In the genomic region with DNA sequence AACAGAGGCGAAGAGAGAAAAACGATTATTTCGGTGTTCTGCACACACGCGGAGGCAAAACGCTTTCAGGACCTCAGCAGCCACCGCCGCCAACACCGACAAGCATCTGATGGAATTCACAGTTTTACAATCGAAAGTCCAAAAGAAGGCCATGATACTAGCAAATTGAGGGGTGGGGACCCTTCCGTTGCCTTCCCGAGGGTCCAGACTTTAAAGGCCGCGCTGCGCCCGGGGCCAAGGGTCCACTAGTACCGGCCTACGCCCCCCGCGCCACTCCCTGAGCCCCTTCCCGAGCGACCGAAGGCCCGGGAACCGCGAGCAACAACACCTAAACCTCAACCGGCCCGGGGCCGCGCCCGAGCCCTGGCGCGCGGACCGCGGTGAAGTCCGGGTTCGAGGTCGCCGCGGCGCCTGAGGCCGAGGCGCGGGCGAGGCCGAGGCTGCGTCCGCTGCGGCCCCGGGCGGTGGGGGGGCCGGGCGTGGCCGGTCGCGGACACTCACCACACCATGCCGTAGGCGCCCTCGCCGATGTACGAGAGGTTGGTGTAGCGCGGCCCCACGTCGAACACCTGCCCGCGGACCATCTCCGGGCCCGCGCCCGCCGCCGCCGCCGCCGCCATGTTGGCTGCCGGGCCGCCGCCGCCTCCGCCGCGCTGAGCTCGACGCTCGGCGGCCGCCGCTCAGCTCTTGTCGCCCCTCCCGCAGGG, we compare ENCODE assay signal across 8 cellular contexts. TPM values are rescaled to one million over a fixed set of nuclear protein-coding genes. Genes with fewer than 3 reads are reported as not detected.
A peak's percentile ranks its signal among the peaks of the same experiment; 100 is the strongest.
DNase-seq lines count a peak whose midpoint lies in the region; ATAC-seq and TF ChIP-seq lines count a peak whose summit lies in the region.

No MANE protein-coding gene starts in this region.

- H3K27ac Mint-ChIP-seq in activated T-cell treated with anti-CD3 and anti-CD28 coated beads, Interleukin-2, amount 50 U/mL, for 72 hours: peak overlapping the region; percentile 98
- H3K27ac Mint-ChIP-seq in osteocyte (ENCODE audit: unreplicated experiment): peak overlapping the region; percentile 82

- peak overlapping the region; percentile 70 to 91 for H3K4me3 ChIP-seq in gastroesophageal sphincter

- peaks cover 2% of the 10 kb centered on the region in 2 donors for H3K9me3 Mint-ChIP-seq in activated T-cell treated with anti-CD3 and anti-CD28 coated beads, Interleukin-2, amount 50 U/mL, for 72 hours
- H3K9me3 Mint-ChIP-seq in osteocyte (ENCODE audit: unreplicated experiment): no peaks in the 10 kb centered on the region

- peak; percentile 56 for DNase-seq in AG20443 (ENCODE audit: low spot score)
- DNase-seq in KBM-7: peak; percentile 19
- peak; percentile 30 to 41 for DNase-seq in activated T-cell treated with anti-CD3 and anti-CD28 coated beads, Interleukin-2, amount 50 U/mL, for 72 hours
- peak; percentile 83 for DNase-seq in osteocyte (ENCODE audit: extremely low spot score, unreplicated experiment)
- no peak for DNase-seq in NK-92 (lab: John Stamatoyannopoulos, UW; ENCODE audit: unreplicated experiment)
- DNase-seq in ecto neural progenitor cell (ENCODE audit: low spot score): no peak

- WGBS in gastroesophageal sphincter (ENCODE audit: low coverage in 1 of 2), 2 donors: 0 to 10% methylated on average over 2 to 11 of the region's 92 CpGs

- H3K4me1 ChIP-seq in gastroesophageal sphincter: peaks cover 0 to 53% (median 20%) of the 10 kb centered on the region in 3 donors

- no peaks in the 10 kb centered on the region for H3K27me3 Mint-ChIP-seq in activated T-cell treated with anti-CD3 and anti-CD28 coated beads, Interleukin-2, amount 50 U/mL, for 72 hours (ENCODE audit: low read depth)
- no peaks in the 10 kb centered on the region for H3K27me3 Mint-ChIP-seq in osteocyte (ENCODE audit: unreplicated experiment)

- H3K4me3 Mint-ChIP-seq in activated T-cell treated with anti-CD3 and anti-CD28 coated beads, Interleukin-2, amount 50 U/mL, for 72 hours: peak overlapping the region; percentile 92 to 98
- H3K4me3 Mint-ChIP-seq in osteocyte (ENCODE audit: unreplicated experiment): peak overlapping the region; percentile 93

- H3K36me3 Mint-ChIP-seq in activated T-cell treated with anti-CD3 and anti-CD28 coated beads, Interleukin-2, amount 50 U/mL, for 72 hours (ENCODE audit: insufficient read depth in 2 of 2): peaks cover 4 to 20% of the 10 kb centered on the region in 2 donors
- peaks cover 2% of the 10 kb centered on the region for H3K36me3 Mint-ChIP-seq in osteocyte (ENCODE audit: unreplicated experiment)

- no peak for TF ChIP-seq EP300 in gastroesophageal sphincter (IDR thresholded peaks at IDR 0.05)

- TF ChIP-seq CTCF in gastroesophageal sphincter (IDR thresholded peaks at IDR 0.05) (no peak), osteocyte (IDR thresholded peaks at IDR 0.05) (no peak)

- peak overlapping the region; percentile 70 to 98 (median 92) for H3K27ac ChIP-seq in gastroesophageal sphincter

- in situ Hi-C loops in KBM-7 (cut with MboI; ENCODE audit: low pct_unique_long_range_greater_than_20kb, low sequenced_read_pairs): no loop called here

- no peaks in the 10 kb centered on the region for H3K36me3 ChIP-seq in gastroesophageal sphincter

- no peaks in the 10 kb centered on the region for H3K27me3 ChIP-seq in gastroesophageal sphincter

- peaks cover 56% of the 10 kb centered on the region for H3K4me1 Mint-ChIP-seq in activated T-cell treated with anti-CD3 and anti-CD28 coated beads, Interleukin-2, amount 50 U/mL, for 72 hours (ENCODE audit: low read depth)
- H3K4me1 Mint-ChIP-seq in osteocyte (ENCODE audit: unreplicated experiment): peaks cover 41% of the 10 kb centered on the region

- no peak for TF ChIP-seq POLR2A in gastroesophageal sphincter (IDR thresholded peaks at IDR 0.05)

- ATAC-seq in GM19452 (IDR thresholded peaks at IDR 0.05; ENCODE audit: unreplicated experiment): peak; percentile 29
- ATAC-seq in activated T-cell treated with anti-CD3 and anti-CD28 coated beads, Interleukin-2, amount 50 U/mL, for 72 hours (replicated peaks in 1 of 2): peak; percentile 10 to 14
- ATAC-seq in gastroesophageal sphincter: peak; percentile 67

- H3K9me3 ChIP-seq in gastroesophageal sphincter: no peaks in the 10 kb centered on the region

RNA-seq across cellular contexts. Expression of a gene that starts 0.5 kb away (rescaled TPM):
- 100 to 1,000 TPM; 107 to 154 TPM for total RNA-seq in activated T-cell treated with anti-CD3 and anti-CD28 coated beads, Interleukin-2, amount 50 U/mL, for 72 hours
- total RNA-seq in gastroesophageal sphincter: 10 to 100 TPM; 40.3 to 70.8 (median 57.4) TPM
- 154 and 159 TPM in 2 replicates for total RNA-seq in osteocyte

Comparison
In these comparisons a context has a peak if more than half of its experiments do, and no peak if none do; other contexts are left out.
1. DNase-seq: peak in AG20443 (single experiment), KBM-7 (single experiment), activated T-cell treated with anti-CD3 and anti-CD28 coated beads, Interleukin-2, amount 50 U/mL, for 72 hours (2 of 2) and osteocyte (single experiment); none in NK-92 (single experiment) and ecto neural progenitor cell (single experiment).
2. ATAC-seq: peak in every context shown above with its lines; median percentile 67 in gastroesophageal sphincter; 29 in GM19452; 12 in activated T-cell treated with anti-CD3 and anti-CD28 coated beads, Interleukin-2, amount 50 U/mL, for 72 hours.